In genomic region chr6:63349401-63349800, GRCh38 we compare ENCODE assay signal across 34 cellular contexts. TPM values are rescaled to one million over a fixed set of nuclear protein-coding genes. Genes with fewer than 3 reads are reported as not detected.
DNase-seq lines count a peak whose midpoint lies in the region; ATAC-seq and TF ChIP-seq lines count a peak whose summit lies in the region.
"Had no signal": no experiment of that assay in that cellular context is flagged by ENCODE, and none has a peak within 500 bp of the region (broad histone marks: within the 10 kb centered on the region; RNA-seq: fewer than 3 reads in every experiment).

No MANE protein-coding gene starts in this region.

- ATAC-seq in upper lobe of right lung: peak; percentile 37
- ATAC-seq: activated CD8-positive, alpha-beta memory T cell treated with anti-CD3 and anti-CD28 coated beads, Interleukin-2, amount 10 ng/mL, durations not matched to agents 7 days and 5 days; activated T-cell treated with anti-CD3 and anti-CD28 coated beads, Interleukin-2, amount 50 U/mL, for 72 hours; HepG2; mucosa of descending colon; natural killer cell treated with Interleukin-12 subunit alpha and Interleukin-12 subunit beta and Interleukin-15 and Interleukin-18, amount 100 ng/mL, for 72 hours; Right ventricle myocardium inferior; stimulated activated naive CD8-positive, alpha-beta T cell treated with anti-CD3 and anti-CD28 coated beads, Interleukin-15, amount 100 ng/mL, for 72 hours; WTC11 had no signal

- H3K4me1 Mint-ChIP-seq in activated CD4-positive, alpha-beta T cell treated with anti-CD3 and anti-CD28 coated beads, Interleukin-2, amount 10 ng/mL, durations not matched to agents 7 days and 5 days: peaks cover 19% of the 10 kb centered on the region

- H3K4me3 Mint-ChIP-seq in activated CD4-positive, alpha-beta T cell treated with anti-CD3 and anti-CD28 coated beads, Interleukin-2, amount 10 ng/mL, durations not matched to agents 7 days and 5 days: no peak overlapping the region
- H3K4me3 Mint-ChIP-seq: activated CD8-positive, alpha-beta memory T cell treated with anti-CD3 and anti-CD28 coated beads, Interleukin-2, amount 10 ng/mL, durations not matched to agents 7 days and 5 days; activated naive CD4-positive, alpha-beta T cell treated with anti-CD3 and anti-CD28 coated beads, Interleukin-2, amount 10 ng/mL, durations not matched to agents 7 days and 5 days; activated T-cell treated with anti-CD3 and anti-CD28 coated beads, Interleukin-2, amount 50 U/mL, for 72 hours; CD8-positive, alpha-beta memory T cell; natural killer cell treated with Interleukin-12 subunit alpha and Interleukin-12 subunit beta and Interleukin-15 and Interleukin-18, amount 100 ng/mL, for 72 hours; stimulated activated naive CD8-positive, alpha-beta T cell treated with anti-CD3 and anti-CD28 coated beads, Interleukin-15, amount 100 ng/mL, for 72 hours; WTC11 had no signal

- CTCF ChIA-PET in activated CD4-positive, alpha-beta T cell treated with anti-CD3 and anti-CD28 coated beads, Interleukin-2, amount 10 ng/mL, durations not matched to agents 7 days and 5 days (lab: Charles Lee): no interaction called here

- no peaks in the 10 kb centered on the region for H3K36me3 ChIP-seq in upper lobe of right lung
- H3K36me3 ChIP-seq: thyroid gland had no signal

- no peak overlapping the region for H3K27ac Mint-ChIP-seq in activated CD4-positive, alpha-beta T cell treated with anti-CD3 and anti-CD28 coated beads, Interleukin-2, amount 10 ng/mL, durations not matched to agents 7 days and 5 days
- H3K27ac Mint-ChIP-seq: activated CD8-positive, alpha-beta memory T cell treated with anti-CD3 and anti-CD28 coated beads, Interleukin-2, amount 10 ng/mL, durations not matched to agents 7 days and 5 days; activated naive CD4-positive, alpha-beta T cell treated with anti-CD3 and anti-CD28 coated beads, Interleukin-2, amount 10 ng/mL, durations not matched to agents 7 days and 5 days; activated T-cell treated with anti-CD3 and anti-CD28 coated beads, Interleukin-2, amount 50 U/mL, for 72 hours; CD8-positive, alpha-beta memory T cell; stimulated activated naive CD8-positive, alpha-beta T cell treated with anti-CD3 and anti-CD28 coated beads, Interleukin-15, amount 100 ng/mL, for 72 hours; WTC11 had no signal

- POLR2A ChIA-PET in activated CD4-positive, alpha-beta T cell treated with anti-CD3 and anti-CD28 coated beads, Interleukin-2, amount 10 ng/mL, durations not matched to agents 7 days and 5 days (lab: Charles Lee): no interaction called here

- no peaks in the 10 kb centered on the region for H3K27me3 ChIP-seq in upper lobe of right lung
- H3K27me3 ChIP-seq: thyroid gland had no signal

- H3K4me3 ChIP-seq in fibroblast of villous mesenchyme (ENCODE audit: low read depth, low read length) (no peak overlapping the region), upper lobe of right lung (no peak overlapping the region)
- H3K4me3 ChIP-seq: lung, mucosa of descending colon, PC-9, skin epidermis, thyroid gland had no signal

- H3K36me3 Mint-ChIP-seq in activated CD4-positive, alpha-beta T cell treated with anti-CD3 and anti-CD28 coated beads, Interleukin-2, amount 10 ng/mL, durations not matched to agents 7 days and 5 days (ENCODE audit: low read depth): no peaks in the 10 kb centered on the region
- H3K36me3 Mint-ChIP-seq: activated CD8-positive, alpha-beta memory T cell treated with anti-CD3 and anti-CD28 coated beads, Interleukin-2, amount 10 ng/mL, durations not matched to agents 7 days and 5 days; activated naive CD4-positive, alpha-beta T cell treated with anti-CD3 and anti-CD28 coated beads, Interleukin-2, amount 10 ng/mL, durations not matched to agents 7 days and 5 days; natural killer cell treated with Interleukin-12 subunit alpha and Interleukin-12 subunit beta and Interleukin-15 and Interleukin-18, amount 100 ng/mL, for 72 hours; WTC11 had no signal

- intact Hi-C loops in upper lobe of right lung (cut with DNase I): no loop called here

- H3K27ac ChIP-seq in upper lobe of right lung: no peak overlapping the region
- H3K27ac ChIP-seq: PC-9, skin epidermis, thyroid gland had no signal

- TF ChIP-seq CTCF in fibroblast of villous mesenchyme (IDR thresholded peaks at IDR 0.05; ENCODE audit: insufficient read depth, low read depth, low read length): no peak
- TF ChIP-seq CTCF in upper lobe of right lung (IDR thresholded peaks at IDR 0.05): no peak

- H3K9me3 ChIP-seq in upper lobe of right lung: no peaks in the 10 kb centered on the region
- H3K9me3 ChIP-seq: mucosa of descending colon, thyroid gland had no signal

- H3K9me3 Mint-ChIP-seq in activated CD4-positive, alpha-beta T cell treated with anti-CD3 and anti-CD28 coated beads, Interleukin-2, amount 10 ng/mL, durations not matched to agents 7 days and 5 days: no peaks in the 10 kb centered on the region
- H3K9me3 Mint-ChIP-seq: activated naive CD4-positive, alpha-beta T cell treated with anti-CD3 and anti-CD28 coated beads, Interleukin-2, amount 10 ng/mL, durations not matched to agents 7 days and 5 days; activated T-cell treated with anti-CD3 and anti-CD28 coated beads, Interleukin-2, amount 50 U/mL, for 72 hours; natural killer cell treated with Interleukin-12 subunit alpha and Interleukin-12 subunit beta and Interleukin-15 and Interleukin-18, amount 100 ng/mL, for 72 hours; stimulated activated naive CD8-positive, alpha-beta T cell treated with anti-CD3 and anti-CD28 coated beads, Interleukin-15, amount 100 ng/mL, for 72 hours had no signal

- H3K4me1 ChIP-seq in upper lobe of right lung: peaks cover 10% of the 10 kb centered on the region

- peak; percentile 33 for DNase-seq in SKM-1 treated with dmso at 0.1 percent for 144 hours (lab: John Stamatoyannopoulos, UW; ENCODE audit: unreplicated experiment)
- DNase-seq in SKM-1 (lab: John Stamatoyannopoulos, UW; ENCODE audit: unreplicated experiment): no peak
- DNase-seq in NOMO-1 (lab: John Stamatoyannopoulos, UW; ENCODE audit: unreplicated experiment in 2 of 2): peak; percentile 48 to 60
- DNase-seq in fibroblast of villous mesenchyme (ENCODE audit: low read depth): peak; percentile 15
- DNase-seq in upper lobe of right lung: no peak
- DNase-seq in activated CD4-positive, alpha-beta T cell treated with anti-CD3 and anti-CD28 coated beads, Interleukin-2, amount 10 ng/mL, durations not matched to agents 7 days and 5 days: no peak
- DNase-seq in NCI-H1694 treated with DMSO at 0.1 percent for 48 hours (lab: John Stamatoyannopoulos, UW): no peak
- DNase-seq in HuH-7 (ENCODE audit: low spot score): no peak
- DNase-seq: 8988T; activated CD8-positive, alpha-beta memory T cell treated with anti-CD3 and anti-CD28 coated beads, Interleukin-2, amount 10 ng/mL, durations not matched to agents 7 days and 5 days; activated naive CD4-positive, alpha-beta T cell treated with anti-CD3 and anti-CD28 coated beads, Interleukin-2, amount 10 ng/mL, durations not matched to agents 7 days and 5 days; activated T-cell treated with anti-CD3 and anti-CD28 coated beads, Interleukin-2, amount 50 U/mL, for 72 hours; amniotic stem cell; CD8-positive, alpha-beta memory T cell; effector CD8-positive, alpha-beta T cell; erythroblast; head of caudate nucleus; mucosa of descending colon; NCI-H1417; NCI-H2081 treated with DMSO at 0.1 percent for 48 hours; NCI-H446; NCI-H82; PC-9; stimulated activated CD4-positive, alpha-beta T cell treated with anti-CD3 and anti-CD28 coated beads, Interleukin-1b, Interleukin-23, amount 100 ng/mL, for 48 hours; stimulated activated CD8-positive, alpha-beta memory T cell treated with anti-CD3 and anti-CD28 coated beads, Interleukin-4, amount 100 ng/mL, for 48 hours; stimulated activated naive CD8-positive, alpha-beta T cell treated with anti-CD3 and anti-CD28 coated beads, Interleukin-15, amount 100 ng/mL, for 72 hours; thyroid gland had no signal

- H3K27me3 Mint-ChIP-seq in activated CD4-positive, alpha-beta T cell treated with anti-CD3 and anti-CD28 coated beads, Interleukin-2, amount 10 ng/mL, durations not matched to agents 7 days and 5 days: peaks cover 9% of the 10 kb centered on the region
- H3K27me3 Mint-ChIP-seq: CD8-positive, alpha-beta memory T cell; natural killer cell treated with Interleukin-12 subunit alpha and Interleukin-12 subunit beta and Interleukin-15 and Interleukin-18, amount 100 ng/mL, for 72 hours had no signal

RNA-seq across cellular contexts. Expression of gene LGSN, which starts 29.6 kb away (rescaled TPM):
- total RNA-seq in fibroblast of villous mesenchyme (under 0.01 and 0.32 TPM in 2 replicates), upper lobe of right lung (0.38 TPM)
- total RNA-seq in activated CD4-positive, alpha-beta T cell treated with anti-CD3 and anti-CD28 coated beads, Interleukin-2, amount 10 ng/mL, durations not matched to agents 7 days and 5 days: not detected
- total RNA-seq: CD8-positive, alpha-beta memory T cell; natural killer cell treated with Interleukin-12 subunit alpha and Interleukin-12 subunit beta and Interleukin-15 and Interleukin-18, amount 100 ng/mL, for 72 hours; osteoblast; PC-9; Right ventricle myocardium inferior; thyroid gland had no signal

Comparison
In these comparisons a context has a peak if more than half of its experiments do, and no peak if none do; other contexts are left out.
1. DNase-seq: peak in SKM-1 treated with dmso at 0.1 percent for 144 hours (single experiment), NOMO-1 (2 of 2) and fibroblast of villous mesenchyme (single experiment); none in SKM-1 (single experiment), upper lobe of right lung (single experiment), activated CD4-positive, alpha-beta T cell treated with anti-CD3 and anti-CD28 coated beads, Interleukin-2, amount 10 ng/mL, durations not matched to agents 7 days and 5 days (single experiment), NCI-H1694 treated with DMSO at 0.1 percent for 48 hours (single experiment) and HuH-7 (single experiment).